8 cellular contexts compared by ENCODE assay signal in genomic region chr5:132426525-132427138, GRCh38. TPM values are rescaled to one million over a fixed set of nuclear protein-coding genes. Genes with fewer than 3 reads are reported as not detected.
A peak's percentile ranks its signal among the peaks of the same experiment; 100 is the strongest.
DNase-seq lines count a peak whose midpoint lies in the region; ATAC-seq and TF ChIP-seq lines count a peak whose summit lies in the region.

No MANE protein-coding gene starts in this region.

- 46 to 59% (median 49%) methylated on average over 7 to 8 of the region's 8 CpGs for WGBS in ovary, 3 donors

- H3K36me3 ChIP-seq in ovary: no peaks in the 10 kb centered on the region

- no peaks in the 10 kb centered on the region for H3K9me3 ChIP-seq in ovary

- no peak for TF ChIP-seq EP300 in ovary (IDR thresholded peaks at IDR 0.05)

- H3K27ac ChIP-seq in ovary: peak overlapping the region in 1 of 2 donors; percentile 17

- ATAC-seq in HG02973 (IDR thresholded peaks at IDR 0.05; ENCODE audit: unreplicated experiment) (peak; percentile 32), GM19324 (IDR thresholded peaks at IDR 0.05; ENCODE audit: low FRiP score, unreplicated experiment) (no peak)

- H3K4me1 ChIP-seq in ovary (ENCODE audit: insufficient read depth): peaks cover 30% of the 10 kb centered on the region

- intact Hi-C loops in ovary (cut with DNase I): loop anchor here in 1 of 4 donors (10.0 kb wide), 1 partner anchor 48 kb away; no protein-coding TSS in a partner anchor

- no peak for TF ChIP-seq POLR2A in ovary (IDR thresholded peaks at IDR 0.05)

- H3K4me3 ChIP-seq in ovary: no peak overlapping the region

- peak in 1 of 3 donors; percentile 15 for TF ChIP-seq CTCF in ovary (IDR thresholded peaks at IDR 0.05)

- DNase-seq in NCI-H146 (lab: John Stamatoyannopoulos, UW) (peak; percentile 19), NCI-H146 treated with DMSO at 0.1 percent for 48 hours (lab: John Stamatoyannopoulos, UW; ENCODE audit: unreplicated experiment) (no peak), OCI-M1 (lab: John Stamatoyannopoulos, UW) (peak; percentile 96), fibroblast of the conjunctiva (ENCODE audit: low read depth) (peak; percentile 77), ovary (peak; percentile 46 to 72 (median 50))
- peak; percentile 85 to 87 for DNase-seq in activated T-cell treated with anti-CD3 and anti-CD28 coated beads, Interleukin-2, amount 50 U/mL, for 48 hours

- no peaks in the 10 kb centered on the region for H3K27me3 ChIP-seq in ovary

RNA-seq across cellular contexts. Expression of gene SLC22A5, which starts 57.1 kb away (rescaled TPM):
- total RNA-seq in ovary: 10 to 100 TPM in 6 of 7 donors, 1 to 10 TPM in 1; 8.7 to 37.5 (median 10.6) TPM
- 10 to 100 TPM in 1 of 2 donors, 1 to 10 TPM in 1; 5.2 to 10.4 TPM for polyA plus RNA-seq in ovary
